Comparison of ENCODE assay signal across 9 cellular contexts in genomic region chr12:1591543-1591942, GRCh38. TPM values are rescaled to one million over a fixed set of nuclear protein-coding genes. Genes with fewer than 3 reads are reported as not detected.
DNase-seq lines count a peak whose midpoint lies in the region; ATAC-seq, FAIRE-seq and TF ChIP-seq lines count a peak whose summit lies in the region.
"Had no signal": no experiment of that assay in that cellular context is flagged by ENCODE, and none has a peak within 500 bp of the region (broad histone marks: within the 10 kb centered on the region; RNA-seq: fewer than 3 reads in every experiment).

No MANE protein-coding gene starts in this region.

- H3K27me3 ChIP-seq in CD4-positive, alpha-beta T cell (ENCODE audit: control insufficient read depth, insufficient read depth, low read length): no peaks in the 10 kb centered on the region

- no peak for FAIRE-seq in H54 (lab: Jason Lieb, UNC)

- POLR2A ChIA-PET in CD4-positive, alpha-beta T cell (lab: Charles Lee): interaction anchor here (0.5 to 4.1 kb wide), 4 partner anchors 9 to 474 kb away, joined by 3 to 65 read pairs (median 25); no protein-coding TSS in a partner anchor

- H3K4me1 Mint-ChIP-seq in CD4-positive, alpha-beta T cell (ENCODE audit: low read depth): peaks cover 78% of the 10 kb centered on the region
- peaks cover 48 to 49% of the 10 kb centered on the region in 2 donors for H3K4me1 Mint-ChIP-seq in natural killer cell treated with Interleukin-12 subunit alpha and Interleukin-12 subunit beta and Interleukin-15 and Interleukin-18, amount 100 ng/mL, for 72 hours (ENCODE audit: low read depth in 2 of 2)

- H3K4me3 Mint-ChIP-seq in CD4-positive, alpha-beta T cell: peak overlapping the region; percentile 91
- H3K4me3 Mint-ChIP-seq in natural killer cell treated with Interleukin-12 subunit alpha and Interleukin-12 subunit beta and Interleukin-15 and Interleukin-18, amount 100 ng/mL, for 72 hours: peak overlapping the region; percentile 93

- peak overlapping the region; percentile 38 for H3K27ac ChIP-seq in CD4-positive, alpha-beta T cell (ENCODE audit: low read depth, low read length)

- CTCF ChIA-PET in CD4-positive, alpha-beta T cell (lab: Charles Lee): interaction anchor here (1.0 to 2.7 kb wide), 2 partner anchors 14 to 16 kb away, joined by 3 to 17 read pairs; no protein-coding TSS in a partner anchor

- no peak for DNase-seq in CD4-positive, alpha-beta T cell
- no peak for DNase-seq in NB4 (ENCODE audit: low read depth)
- peak; percentile 23 for DNase-seq in choroid plexus epithelial cell (ENCODE audit: low read depth)
- DNase-seq in natural killer cell treated with Interleukin-12 subunit alpha and Interleukin-12 subunit beta and Interleukin-15 and Interleukin-18, amount 100 ng/mL, for 72 hours (ENCODE audit: low spot score): no peak
- DNase-seq in NCI-H146 (lab: John Stamatoyannopoulos, UW): no peak
- no peak for DNase-seq in H4 (ENCODE audit: low spot score)
- no peak for DNase-seq in NCI-H2171 treated with DMSO at 0.1 percent for 48 hours (lab: John Stamatoyannopoulos, UW)
- DNase-seq in H54 (ENCODE audit: insufficient read length, low spot score): no peak
- DNase-seq: NK-92 treated with Interleukin-12 subunit alpha and Interleukin-12 subunit beta, amount 100 ng/mL, for 24 hours had no signal

- TF ChIP-seq POLR2A in NB4 (IDR thresholded peaks at IDR 0.05; ENCODE audit: extremely low read depth, insufficient read length): no peak
- no peak for TF ChIP-seq POLR2A in H54 (IDR thresholded peaks at IDR 0.05; ENCODE audit: low read depth, low read length)

- H3K4me3 ChIP-seq in NB4 (ENCODE audit: low read depth, low read length) (peak overlapping the region; percentile 76), choroid plexus epithelial cell (ENCODE audit: low read depth, low read length) (peak overlapping the region; percentile 35)

- peaks cover 61% of the 10 kb centered on the region for H3K36me3 Mint-ChIP-seq in CD4-positive, alpha-beta T cell (ENCODE audit: low read depth)
- H3K36me3 Mint-ChIP-seq in natural killer cell treated with Interleukin-12 subunit alpha and Interleukin-12 subunit beta and Interleukin-15 and Interleukin-18, amount 100 ng/mL, for 72 hours: no peaks in the 10 kb centered on the region

- peak; percentile 7 for TF ChIP-seq CTCF in CD4-positive, alpha-beta T cell (IDR thresholded peaks at IDR 0.05)
- TF ChIP-seq CTCF in NB4 (IDR thresholded peaks at IDR 0.05; ENCODE audit: low read depth, low read length) (no peak), choroid plexus epithelial cell (conservative IDR thresholded peaks at IDR 0.05; ENCODE audit: low read depth, low read length) (no peak)

- H3K27ac Mint-ChIP-seq in CD4-positive, alpha-beta T cell: peak overlapping the region; percentile 91
- peak overlapping the region; percentile 86 to 92 for H3K27ac Mint-ChIP-seq in natural killer cell treated with Interleukin-12 subunit alpha and Interleukin-12 subunit beta and Interleukin-15 and Interleukin-18, amount 100 ng/mL, for 72 hours

- no peaks in the 10 kb centered on the region for H3K27me3 Mint-ChIP-seq in CD4-positive, alpha-beta T cell
- no peaks in the 10 kb centered on the region for H3K27me3 Mint-ChIP-seq in natural killer cell treated with Interleukin-12 subunit alpha and Interleukin-12 subunit beta and Interleukin-15 and Interleukin-18, amount 100 ng/mL, for 72 hours

- no peak for ATAC-seq in CD4-positive, alpha-beta T cell (ENCODE audit: poor library complexity)
- no peak for ATAC-seq in natural killer cell treated with Interleukin-12 subunit alpha and Interleukin-12 subunit beta and Interleukin-15 and Interleukin-18, amount 100 ng/mL, for 72 hours

- H3K9me3 Mint-ChIP-seq in CD4-positive, alpha-beta T cell: no peaks in the 10 kb centered on the region
- no peaks in the 10 kb centered on the region for H3K9me3 Mint-ChIP-seq in natural killer cell treated with Interleukin-12 subunit alpha and Interleukin-12 subunit beta and Interleukin-15 and Interleukin-18, amount 100 ng/mL, for 72 hours

- intact Hi-C loops in CD4-positive, alpha-beta T cell (cut with DNase I, micrococcal nuclease): loop anchor here (5.0 to 10.0 kb wide), 4 partner anchors 599 to 1199 kb away; partner anchors contain the start of genes RAD52 (in 2 of the 2), ERC1 (in 1 of the 2) and WNK1 (in 1 of the 2)

- H3K9me3 ChIP-seq in CD4-positive, alpha-beta T cell (ENCODE audit: control insufficient read depth, low read length): no peaks in the 10 kb centered on the region

RNA-seq across cellular contexts. Expression of gene FBXL14, which starts 2.8 kb away (rescaled TPM):
- total RNA-seq in CD4-positive, alpha-beta T cell: 10 to 100 TPM; 32.3 to 33.6 TPM
- 10 to 100 TPM; 19.4 to 26.2 TPM for total RNA-seq in natural killer cell treated with Interleukin-12 subunit alpha and Interleukin-12 subunit beta and Interleukin-15 and Interleukin-18, amount 100 ng/mL, for 72 hours
- total RNA-seq in H4 (2014; rRNA removed; shearing (Covaris generic)): 5.3 and 6.1 TPM in 2 replicates

RNA-seq across cellular contexts. Expression of gene WNT5B, which starts 37.5 kb away (rescaled TPM):
- not detected for total RNA-seq in CD4-positive, alpha-beta T cell
- total RNA-seq in natural killer cell treated with Interleukin-12 subunit alpha and Interleukin-12 subunit beta and Interleukin-15 and Interleukin-18, amount 100 ng/mL, for 72 hours: under 1 TPM in 1 of 2 donors, not detected in 1; 0.47 TPM
- total RNA-seq in H4 (2014; rRNA removed; shearing (Covaris generic)): 3.8 and 6.4 TPM in 2 replicates
